Comparison of ENCODE assay signal across 20 cellular contexts in genomic region chr3:128895843-128896365, GRCh38. TPM values are rescaled to one million over a fixed set of nuclear protein-coding genes. Genes with fewer than 3 reads are reported as not detected.
DNase-seq lines count a peak whose midpoint lies in the region; ATAC-seq and TF ChIP-seq lines count a peak whose summit lies in the region.
"Had no signal": no experiment of that assay in that cellular context is flagged by ENCODE, and none has a peak within 500 bp of the region (broad histone marks: within the 10 kb centered on the region; RNA-seq: fewer than 3 reads in every experiment).

No MANE protein-coding gene starts in this region.

- H3K9me3 Mint-ChIP-seq in activated CD8-positive, alpha-beta T cell treated with anti-CD3 and anti-CD28 coated beads for 36 hours: no peaks in the 10 kb centered on the region
- H3K9me3 Mint-ChIP-seq in CD4-positive, alpha-beta T cell: no peaks in the 10 kb centered on the region
- H3K9me3 Mint-ChIP-seq: IgD-negative memory B cell; naive thymus-derived CD4-positive, alpha-beta T cell had no signal

- peaks cover 52% of the 10 kb centered on the region for H3K36me3 ChIP-seq in cardiac muscle cell
- H3K36me3 ChIP-seq: uterus had no signal

- no peaks in the 10 kb centered on the region for H3K9me3 ChIP-seq in cardiac muscle cell (ENCODE audit: low read depth)
- no peaks in the 10 kb centered on the region for H3K9me3 ChIP-seq in CD4-positive, alpha-beta T cell (ENCODE audit: control insufficient read depth, low read length)
- H3K9me3 ChIP-seq: lower lobe of right lung, SJSA1, uterus had no signal

- H3K4me1 Mint-ChIP-seq in activated CD8-positive, alpha-beta T cell treated with anti-CD3 and anti-CD28 coated beads for 36 hours (ENCODE audit: low read depth): no peaks in the 10 kb centered on the region
- H3K4me1 Mint-ChIP-seq in CD4-positive, alpha-beta T cell (ENCODE audit: low read depth): no peaks in the 10 kb centered on the region
- H3K4me1 Mint-ChIP-seq: IgD-negative memory B cell had no signal

- H3K27ac ChIP-seq in cardiac muscle cell: peak overlapping the region; percentile 84
- H3K27ac ChIP-seq in CD4-positive, alpha-beta T cell (ENCODE audit: low read depth, low read length): no peak overlapping the region
- H3K27ac ChIP-seq: HL-60, lower lobe of right lung, SJSA1, uterus had no signal

- peak overlapping the region; percentile 36 for H3K27ac Mint-ChIP-seq in activated CD8-positive, alpha-beta T cell treated with anti-CD3 and anti-CD28 coated beads for 36 hours
- H3K27ac Mint-ChIP-seq in CD4-positive, alpha-beta T cell: no peak overlapping the region

- POLR2A ChIA-PET in activated CD8-positive, alpha-beta T cell treated with anti-CD3 and anti-CD28 coated beads for 36 hours (lab: Charles Lee): no interaction called here
- POLR2A ChIA-PET in CD4-positive, alpha-beta T cell (lab: Charles Lee): no interaction called here

- peaks cover 55% of the 10 kb centered on the region for H3K36me3 Mint-ChIP-seq in activated CD8-positive, alpha-beta T cell treated with anti-CD3 and anti-CD28 coated beads for 36 hours (ENCODE audit: low read depth)
- peaks cover 79% of the 10 kb centered on the region for H3K36me3 Mint-ChIP-seq in CD4-positive, alpha-beta T cell (ENCODE audit: low read depth)

- H3K4me1 ChIP-seq in cardiac muscle cell (ENCODE audit: low read depth): peaks cover 10% of the 10 kb centered on the region
- H3K4me1 ChIP-seq: lower lobe of right lung, SJSA1, uterus had no signal

- TF ChIP-seq CTCF in cardiac muscle cell (IDR thresholded peaks at IDR 0.05; ENCODE audit: low read depth, low read length) (no peak), fibroblast of the aortic adventitia (IDR thresholded peaks at IDR 0.05; ENCODE audit: insufficient read depth, low read length) (no peak)
- no peak for TF ChIP-seq CTCF in activated CD8-positive, alpha-beta T cell treated with anti-CD3 and anti-CD28 coated beads for 36 hours (IDR thresholded peaks at IDR 0.05)
- no peak for TF ChIP-seq CTCF in CD4-positive, alpha-beta T cell (IDR thresholded peaks at IDR 0.05)

- H3K4me3 ChIP-seq in cardiac muscle cell (no peak overlapping the region), fibroblast of the aortic adventitia (ENCODE audit: low read depth, low read length) (no peak overlapping the region)
- H3K4me3 ChIP-seq: lower lobe of right lung, SJSA1, uterus had no signal

- DNase-seq in cardiac muscle cell (ENCODE audit: low read depth in 1 of 2, low spot score in 1 of 2) (peak in 1 of 2 donors; percentile 3), cardiac septum (ENCODE audit: low spot score) (no peak), fibroblast of the aortic adventitia (ENCODE audit: low read depth) (peak; percentile 17), NCI-H2196 (lab: John Stamatoyannopoulos, UW; ENCODE audit: unreplicated experiment) (no peak)
- DNase-seq in activated CD8-positive, alpha-beta T cell treated with anti-CD3 and anti-CD28 coated beads for 36 hours: no peak
- no peak for DNase-seq in CD4-positive, alpha-beta T cell
- DNase-seq: activated CD4-positive, CD25-positive, alpha-beta regulatory T cell treated with anti-CD3 and anti-CD28 coated beads, Interleukin-2, amount 50 U/mL, for 72 hours; AML-193; COR-L47; lower lobe of right lung; naive thymus-derived CD4-positive, alpha-beta T cell; NCI-H2029; NCI-H510A treated with DMSO at 0.1 percent for 48 hours; PC-3; T1000; uterus had no signal

- CTCF ChIA-PET in activated CD8-positive, alpha-beta T cell treated with anti-CD3 and anti-CD28 coated beads for 36 hours (lab: Charles Lee): no interaction called here
- CTCF ChIA-PET in CD4-positive, alpha-beta T cell (lab: Charles Lee): interaction anchor here (1.4 kb wide), 1 partner anchor 25 kb away, joined by 3 read pairs; no protein-coding TSS in a partner anchor

- intact Hi-C loops in cardiac septum (cut with DNase I): no loop called here
- intact Hi-C loops in activated CD8-positive, alpha-beta T cell treated with anti-CD3 and anti-CD28 coated beads for 36 hours (cut with micrococcal nuclease): no loop called here
- intact Hi-C loops in CD4-positive, alpha-beta T cell (cut with DNase I, micrococcal nuclease): no loop called here

- H3K4me3 Mint-ChIP-seq in activated CD8-positive, alpha-beta T cell treated with anti-CD3 and anti-CD28 coated beads for 36 hours: no peak overlapping the region
- no peak overlapping the region for H3K4me3 Mint-ChIP-seq in CD4-positive, alpha-beta T cell
- H3K4me3 Mint-ChIP-seq: IgD-negative memory B cell; naive thymus-derived CD4-positive, alpha-beta T cell had no signal

- no peaks in the 10 kb centered on the region for H3K27me3 Mint-ChIP-seq in activated CD8-positive, alpha-beta T cell treated with anti-CD3 and anti-CD28 coated beads for 36 hours
- no peaks in the 10 kb centered on the region for H3K27me3 Mint-ChIP-seq in CD4-positive, alpha-beta T cell
- H3K27me3 Mint-ChIP-seq: IgD-negative memory B cell; naive thymus-derived CD4-positive, alpha-beta T cell had no signal

- ATAC-seq in activated CD8-positive, alpha-beta T cell treated with anti-CD3 and anti-CD28 coated beads for 36 hours: no peak
- ATAC-seq in GM18870 (IDR thresholded peaks at IDR 0.05; ENCODE audit: unreplicated experiment): no peak
- ATAC-seq in CD4-positive, alpha-beta T cell (ENCODE audit: poor library complexity): no peak
- ATAC-seq: lower lobe of right lung; naive thymus-derived CD4-positive, alpha-beta T cell; PC-3 had no signal

- H3K27me3 ChIP-seq in cardiac muscle cell: no peaks in the 10 kb centered on the region
- H3K27me3 ChIP-seq in CD4-positive, alpha-beta T cell (ENCODE audit: control insufficient read depth, insufficient read depth, low read length): no peaks in the 10 kb centered on the region
- H3K27me3 ChIP-seq: SJSA1, uterus had no signal

RNA-seq across cellular contexts. Expression of gene ACAD9, which starts 16.5 kb away (rescaled TPM):
- total RNA-seq in cardiac muscle cell (38.3 and 61.2 TPM in 2 replicates), cardiac septum (29.3 TPM), fibroblast of the aortic adventitia (ENCODE audit: low replicate concordance) (40.9 and 46.0 TPM in 2 replicates)
- polyA plus RNA-seq in cardiac muscle cell: 44.5 and 47.7 TPM in 2 replicates
- 10 to 100 TPM; 50.1 to 50.5 TPM for total RNA-seq in activated CD8-positive, alpha-beta T cell treated with anti-CD3 and anti-CD28 coated beads for 36 hours
- total RNA-seq in CD4-positive, alpha-beta T cell: 10 to 100 TPM; 64.8 to 71.6 TPM
